16 cellular contexts compared by ENCODE assay signal in the genomic region with DNA sequence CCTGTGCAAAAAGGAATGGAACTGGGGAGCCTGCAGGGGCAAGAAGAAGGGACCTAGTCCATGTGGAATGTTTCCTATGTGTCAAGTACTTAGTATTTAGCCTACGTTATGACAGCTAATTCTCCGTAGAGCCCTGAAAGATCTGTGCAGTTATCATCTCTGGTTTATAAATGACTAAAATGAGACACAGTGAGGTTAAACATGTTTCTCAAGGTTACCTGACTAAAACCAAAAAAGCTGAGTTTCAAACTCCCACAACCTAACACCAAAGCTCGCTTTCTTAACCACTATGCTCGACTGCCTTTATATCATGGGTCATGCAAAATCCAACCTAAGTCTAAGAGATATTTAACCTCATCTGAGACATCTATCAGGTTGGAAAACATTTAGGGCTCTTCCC. TPM values are rescaled to one million over a fixed set of nuclear protein-coding genes. Genes with fewer than 3 reads are reported as not detected.
DNase-seq lines count a peak whose midpoint lies in the region; ATAC-seq and TF ChIP-seq lines count a peak whose summit lies in the region.
"Had no signal": no experiment of that assay in that cellular context is flagged by ENCODE, and none has a peak within 500 bp of the region (broad histone marks: within the 10 kb centered on the region; RNA-seq: fewer than 3 reads in every experiment).

No MANE protein-coding gene starts in this region.

- no peaks in the 10 kb centered on the region for H3K9me3 ChIP-seq in Panc1 (ENCODE audit: control insufficient read depth, insufficient read depth, low read depth, low read length)
- H3K9me3 ChIP-seq: SJCRH30 had no signal

- no peak overlapping the region for H3K4me3 Mint-ChIP-seq in activated T-cell treated with anti-CD3 and anti-CD28 coated beads, Interleukin-2, amount 50 U/mL, for 4 hours
- H3K4me3 Mint-ChIP-seq: CD8-positive, alpha-beta T cell had no signal

- peaks cover 4% of the 10 kb centered on the region for H3K4me1 Mint-ChIP-seq in activated T-cell treated with anti-CD3 and anti-CD28 coated beads, Interleukin-2, amount 50 U/mL, for 4 hours (ENCODE audit: low read depth)

- BruUV-seq in Panc1 (replicated peaks; lab: Mats Ljungman, UMichigan) = no TSS peak

- H3K27me3 Mint-ChIP-seq in activated T-cell treated with anti-CD3 and anti-CD28 coated beads, Interleukin-2, amount 50 U/mL, for 4 hours (ENCODE audit: low read depth) = peaks cover 24% of the 10 kb centered on the region

- no peak for DNase-seq in activated T-cell treated with anti-CD3 and anti-CD28 coated beads, Interleukin-2, amount 50 U/mL, for 4 hours
- DNase-seq in activated T-cell treated with anti-CD3 and anti-CD28 coated beads, Interleukin-2, amount 50 U/mL, for 1 hour = no peak
- DNase-seq in GM13976 (ENCODE audit: low spot score) (peak; percentile 34), Panc1 (ENCODE audit: low read depth, low spot score) (no peak), NCI-H526 (lab: John Stamatoyannopoulos, UW) (no peak), cerebellum (ENCODE audit: low spot score) (no peak)
- no peak for DNase-seq in stimulated activated naive CD8-positive, alpha-beta T cell treated with anti-CD3 and anti-CD28 coated beads, Interleukin-15, Interleukin-2, amounts not matched to agents 100 U/mL and 50 U/mL, for 24 hours
- DNase-seq: AML-193; CD8-positive, alpha-beta T cell; DMS79 treated with DMSO at 0.1 percent for 48 hours; Kasumi-1; NCI-H1417; NCI-H1930; NCI-H2171; NCI-H446 treated with DMSO at 0.1 percent for 48 hours; SJCRH30 had no signal

- no peak overlapping the region for H3K4me3 ChIP-seq in Panc1 (ENCODE audit: low read depth in 2 of 2, low read length in 2 of 2)
- H3K4me3 ChIP-seq: SJCRH30 had no signal

- no peaks in the 10 kb centered on the region for H3K36me3 ChIP-seq in Panc1 (ENCODE audit: control insufficient read depth, insufficient read depth, low read length)
- H3K36me3 ChIP-seq: SJCRH30 had no signal

- intact Hi-C loops in Panc1 (cut with micrococcal nuclease; ENCODE audit: unreplicated experiment) = loop anchor here (5.0 to 10.0 kb wide), 2 partner anchors 51 to 103 kb away; no protein-coding TSS in a partner anchor

- peak overlapping the region; percentile 78 for H3K27ac ChIP-seq in Panc1 (ENCODE audit: low read length)
- H3K27ac ChIP-seq: SJCRH30 had no signal

- no peaks in the 10 kb centered on the region for H3K36me3 Mint-ChIP-seq in activated T-cell treated with anti-CD3 and anti-CD28 coated beads, Interleukin-2, amount 50 U/mL, for 4 hours (ENCODE audit: insufficient read depth)
- H3K36me3 Mint-ChIP-seq: CD8-positive, alpha-beta T cell had no signal

- CTCF ChIA-PET in Panc1 (lab: Charles Lee) = interaction anchor here (0.6 to 5.1 kb wide), 2 partner anchors 24 to 159 kb away, joined by 3 to 90 read pairs; no protein-coding TSS in a partner anchor

- in situ Hi-C loops in GM13976 (cut with MboI; ENCODE audit: low sequenced_read_pairs, unreplicated experiment) (loop anchor here (5.0 kb wide), 1 partner anchor 161 kb away; the partner anchor contains the start of gene CCL1), Panc1 (cut with HindIII; ENCODE audit: low pct_unique_long_range_greater_than_20kb, low sequenced_read_pairs) (no loop called here)

- no peaks in the 10 kb centered on the region for H3K9me3 Mint-ChIP-seq in activated T-cell treated with anti-CD3 and anti-CD28 coated beads, Interleukin-2, amount 50 U/mL, for 4 hours
- H3K9me3 Mint-ChIP-seq: CD8-positive, alpha-beta T cell had no signal

- TF ChIP-seq CTCF in GM13976 (IDR thresholded peaks at IDR 0.05; ENCODE audit: borderline replicate concordance, control extremely low read depth, extremely low read depth, insufficient read depth, missing control alignments) (no peak), Panc1 (IDR thresholded peaks at IDR 0.05) (no peak)

- peak; percentile 62 to 66 for ATAC-seq in activated T-cell treated with anti-CD3 and anti-CD28 coated beads, Interleukin-2, amount 50 U/mL, for 4 hours
- no peak for ATAC-seq in Panc1
- ATAC-seq in stimulated activated naive CD8-positive, alpha-beta T cell treated with anti-CD3 and anti-CD28 coated beads, Interleukin-15, Interleukin-2, amounts not matched to agents 100 U/mL and 50 U/mL, for 24 hours = peak; percentile 75
- ATAC-seq: CD8-positive, alpha-beta T cell had no signal

- POLR2A ChIA-PET in Panc1 (lab: Charles Lee) = no interaction called here

- no peaks in the 10 kb centered on the region for H3K27me3 ChIP-seq in Panc1 (ENCODE audit: control insufficient read depth, insufficient read depth, low read length)

- H3K4me1 ChIP-seq in Panc1 (ENCODE audit: control insufficient read depth, insufficient read depth, low read length) = peaks cover 3% of the 10 kb centered on the region
- H3K4me1 ChIP-seq: SJCRH30 had no signal

RNA-seq across cellular contexts. Expression of gene CCL2, which starts 53.3 kb away (rescaled TPM):
- 1 to 10 TPM in 2 of 3 donors, under 1 TPM in 1; 0.37 to 3.1 (median 1.3) TPM for total RNA-seq in activated T-cell treated with anti-CD3 and anti-CD28 coated beads, Interleukin-2, amount 50 U/mL, for 4 hours
- total RNA-seq in Panc1 (2021; ENCODE audit: unreplicated experiment) (513 TPM), cerebellum (5.5 TPM)
- polyA plus RNA-seq in Panc1 (2012; ENCODE audit: insufficient read length) = 230 TPM
- total RNA-seq: CD8-positive, alpha-beta T cell had no signal

Comparison
In these comparisons a context has a peak if more than half of its experiments do, and no peak if none do; other contexts are left out.
1. RNA of gene CCL2, which starts 53.3 kb away (total RNA-seq): 513 TPM in Panc1 (single experiment); 5.5 TPM in cerebellum (single experiment) and 0.37 to 3.1 TPM in activated T-cell treated with anti-CD3 and anti-CD28 coated beads, Interleukin-2, amount 50 U/mL, for 4 hours; every median in the first group is over 10 times any median in the second.